19 cellular contexts compared by ENCODE assay signal in genomic region chr7:142913051-142913450, GRCh38. TPM values are rescaled to one million over a fixed set of nuclear protein-coding genes. Genes with fewer than 3 reads are reported as not detected.
DNase-seq lines count a peak whose midpoint lies in the region; TF ChIP-seq lines count a peak whose summit lies in the region.
"Had no signal": no experiment of that assay in that cellular context is flagged by ENCODE, and none has a peak within 500 bp of the region (broad histone marks: within the 10 kb centered on the region; RNA-seq: fewer than 3 reads in every experiment).

No MANE protein-coding gene starts in this region.

- POLR2A ChIA-PET in Caco-2 (lab: Charles Lee) = no interaction called here

- H3K4me3 Mint-ChIP-seq in Caco-2 (ENCODE audit: unreplicated experiment) = peak overlapping the region; percentile 6
- H3K4me3 Mint-ChIP-seq: CD4-positive, alpha-beta T cell; GM23338; HFFc6 had no signal

- peaks cover 57% of the 10 kb centered on the region for H3K4me1 ChIP-seq in Caco-2
- no peaks in the 10 kb centered on the region for H3K4me1 ChIP-seq in Karpas-422 (ENCODE audit: low read length)
- peaks cover 2 to 9% of the 10 kb centered on the region in 2 experiments for H3K4me1 ChIP-seq in trophoblast cell (ENCODE audit: control insufficient read depth in 1 of 2, insufficient read depth in 2 of 2, low read length in 2 of 2)

- WGBS in trophoblast cell (ENCODE audit: extremely low coverage, insufficient coverage, insufficient read length) = no CpG with 5 or more reads among the region's 3 CpGs

- H2BK12ac ChIP-seq in trophoblast cell (ENCODE audit: low read length) = no peak overlapping the region

- H3K14ac ChIP-seq in trophoblast cell (ENCODE audit: low read length) = no peak overlapping the region

- no peaks in the 10 kb centered on the region for H3K9me2 ChIP-seq in Karpas-422 (replicated peaks; ENCODE audit: insufficient read depth, low read length)

- no peak overlapping the region for H2AK5ac ChIP-seq in trophoblast cell (ENCODE audit: low read length)

- H3K4ac ChIP-seq in trophoblast cell (ENCODE audit: low read depth, low read length) = no peak overlapping the region

- H4K91ac ChIP-seq in trophoblast cell (ENCODE audit: low read depth, low read length) = no peak overlapping the region

- H4K20me1 ChIP-seq in Karpas-422 (ENCODE audit: insufficient read depth, low read depth, low read length) = no peaks in the 10 kb centered on the region

- H3K9ac ChIP-seq in Karpas-422 (ENCODE audit: low read length) (no peak overlapping the region), trophoblast cell (ENCODE audit: low read length) (no peak overlapping the region)

- CTCF ChIA-PET in Caco-2 (lab: Charles Lee) = no interaction called here

- H3K9me3 Mint-ChIP-seq in Caco-2 (ENCODE audit: unreplicated experiment) = peaks cover 43% of the 10 kb centered on the region
- H3K9me3 Mint-ChIP-seq: CD4-positive, alpha-beta T cell; GM23338; HFFc6 had no signal

- DNase-seq in Caco-2 (peak; percentile 65 to 74), Karpas-422 (peak; percentile 37), iris pigment epithelial cell (ENCODE audit: low read depth) (peak; percentile 1), trophoblast cell (peak in 1 of 2 donors; percentile 25), NCI-H1436 (lab: John Stamatoyannopoulos, UW) (no peak), NCI-H2196 (lab: John Stamatoyannopoulos, UW; ENCODE audit: unreplicated experiment) (no peak), HCEC 1CT (no peak), NOMO-1 treated with dmso at 0.1 percent for 144 hours (lab: John Stamatoyannopoulos, UW; ENCODE audit: unreplicated experiment) (no peak)
- DNase-seq: ACHN; CD4-positive, alpha-beta T cell; DMS79; GDM1; HFFc6; IMR-90 had no signal

- no peak overlapping the region for H3K23ac ChIP-seq in trophoblast cell (ENCODE audit: low read length)

- intact Hi-C loops in Caco-2 (cut with micrococcal nuclease; ENCODE audit: unreplicated experiment) = loop anchor here (1.0 kb wide), 2 partner anchors 10 to 44 kb away; no protein-coding TSS in a partner anchor

- H3K79me1 ChIP-seq in trophoblast cell (ENCODE audit: low read length) = no peaks in the 10 kb centered on the region

- no peak overlapping the region for H4K12ac ChIP-seq in trophoblast cell (ENCODE audit: low read depth, low read length)

- H2AFZ ChIP-seq in Karpas-422 (ENCODE audit: low read length) (no peak overlapping the region), trophoblast cell (ENCODE audit: insufficient read depth, low read length, poor library complexity) (no peak overlapping the region)
- H2AFZ ChIP-seq: GM23338 had no signal

- no peak overlapping the region for H3K18ac ChIP-seq in trophoblast cell (ENCODE audit: low read length)

- H3K4me1 Mint-ChIP-seq in Caco-2 (ENCODE audit: low read depth, unreplicated experiment) = peaks cover 61% of the 10 kb centered on the region

- BruUV-seq in Caco-2 (replicated peaks; lab: Mats Ljungman, UMichigan) = no TSS peak

- no peak overlapping the region for H3K4me3 ChIP-seq in Caco-2 (ENCODE audit: low read depth, low read length)
- no peak overlapping the region for H3K4me3 ChIP-seq in Karpas-422 (ENCODE audit: low read length)
- H3K4me3 ChIP-seq in trophoblast cell (ENCODE audit: low read depth, low read length) = no peak overlapping the region
- H3K4me3 ChIP-seq: GM23338, K562 had no signal

- no peak overlapping the region for H2BK5ac ChIP-seq in trophoblast cell (ENCODE audit: low read depth, low read length, poor library complexity)

- no peak for TF ChIP-seq CTCF in Caco-2 (IDR thresholded peaks at IDR 0.05; ENCODE audit: insufficient read depth in 1 of 2, low read depth in 1 of 2, low read length in 1 of 2, severe bottlenecking in 1 of 2, unreplicated experiment in 1 of 2)

- H3K27ac ChIP-seq in Karpas-422 (ENCODE audit: low read length) = no peak overlapping the region
- H3K27ac ChIP-seq in trophoblast cell (ENCODE audit: low read depth, low read length) = no peak overlapping the region
- H3K27ac ChIP-seq: HL-60 had no signal

- H4K8ac ChIP-seq in trophoblast cell (ENCODE audit: low read depth, low read length) = no peak overlapping the region

- H3K4me2 ChIP-seq in Karpas-422 (ENCODE audit: low read depth, low read length, poor library complexity, severe bottlenecking) (no peak overlapping the region), trophoblast cell (ENCODE audit: low read length) (peak overlapping the region; percentile 22)
- H3K4me2 ChIP-seq: GM23338 had no signal

- H3K79me2 ChIP-seq in Karpas-422 (ENCODE audit: low read length) (no peaks in the 10 kb centered on the region), trophoblast cell (ENCODE audit: control insufficient read depth, insufficient read depth, low read length, poor library complexity) (no peaks in the 10 kb centered on the region)

- H3K27ac Mint-ChIP-seq in Caco-2 (ENCODE audit: unreplicated experiment) = peak overlapping the region; percentile 78
- H3K27ac Mint-ChIP-seq: CD4-positive, alpha-beta T cell; GM23338; HFFc6 had no signal

- H3K27me3 Mint-ChIP-seq in Caco-2 (ENCODE audit: insufficient read depth, unreplicated experiment) = no peaks in the 10 kb centered on the region

- H3K36me3 ChIP-seq in Caco-2 (ENCODE audit: control insufficient read depth, insufficient read depth, low read length) (no peaks in the 10 kb centered on the region; the same call in 1 of the 2 replicates), Karpas-422 (ENCODE audit: insufficient read depth, low read length) (no peaks in the 10 kb centered on the region), trophoblast cell (ENCODE audit: control insufficient read depth in 1 of 2, insufficient read depth in 2 of 2, low read length in 2 of 2) (no peaks in the 10 kb centered on the region)

- H2BK120ac ChIP-seq in trophoblast cell (ENCODE audit: insufficient read depth, low read length, poor library complexity) = no peak overlapping the region

- peaks cover 16% of the 10 kb centered on the region; the same call in 1 of the 2 replicates for H3K9me3 ChIP-seq in Caco-2
- H3K9me3 ChIP-seq in Karpas-422 (ENCODE audit: low read length) = no peaks in the 10 kb centered on the region
- no peaks in the 10 kb centered on the region for H3K9me3 ChIP-seq in trophoblast cell (ENCODE audit: insufficient read depth, low read depth, low read length)

- H3K36me3 Mint-ChIP-seq in Caco-2 (ENCODE audit: insufficient read depth, unreplicated experiment) = no peaks in the 10 kb centered on the region

- H3K27me3 ChIP-seq in Caco-2 (replicated peaks; ENCODE audit: control insufficient read depth, insufficient read depth, low read length) = no peaks in the 10 kb centered on the region
- H3K27me3 ChIP-seq in Karpas-422 (ENCODE audit: low read length) = no peaks in the 10 kb centered on the region
- no peaks in the 10 kb centered on the region for H3K27me3 ChIP-seq in trophoblast cell (ENCODE audit: insufficient read depth, low read length)

RNA-seq across cellular contexts. Expression of gene TRPV5, which starts 20.5 kb away (rescaled TPM):
- total RNA-seq in Caco-2 (2022) = not detected in 2 replicates
- not detected in 2 replicates for total RNA-seq in Karpas-422 (2014; rRNA removed; shearing (Covaris generic); ENCODE audit: low replicate concordance)
- polyA plus RNA-seq in trophoblast cell (2013) = 0.03 TPM in 1 of 2 replicates, not detected in the other
- total RNA-seq: CD4-positive, alpha-beta T cell; GM23338; HFFc6; IMR-90; K562 had no signal
- polyA plus RNA-seq: BJ, GM23338, IMR-90, K562 had no signal

RNA-seq across cellular contexts. Expression of gene LLCFC1, which starts 26.2 kb away (rescaled TPM):
- total RNA-seq in Caco-2 (2022) = not detected in 2 replicates
- total RNA-seq in Karpas-422 (2014; rRNA removed; shearing (Covaris generic); ENCODE audit: low replicate concordance) = not detected in 2 replicates
- not detected in 2 replicates for polyA plus RNA-seq in trophoblast cell (2013)
- total RNA-seq: CD4-positive, alpha-beta T cell; Daoy; GM23338; HFFc6; IMR-90; K562 had no signal
- polyA plus RNA-seq: BJ, GM23338, IMR-90, K562 had no signal

RNA-seq across cellular contexts. Expression of gene TRPV6, which starts 27.5 kb away (rescaled TPM):
- total RNA-seq in Caco-2 (2022) = 2.3 and 4.0 TPM in 2 replicates
- 0.07 TPM in 1 of 2 replicates, not detected in the other for total RNA-seq in Karpas-422 (2014; rRNA removed; shearing (Covaris generic); ENCODE audit: low replicate concordance)
- polyA plus RNA-seq in trophoblast cell (2013) = 1.2 and 1.3 TPM in 2 replicates
- total RNA-seq: CD4-positive, alpha-beta T cell; Daoy; HFFc6; IMR-90 had no signal
- polyA plus RNA-seq: BJ had no signal

RNA-seq across cellular contexts. Expression of gene KEL, which starts 49.1 kb away (rescaled TPM):
- 0.35 TPM in 1 of 2 replicates, not detected in the other for total RNA-seq in Caco-2 (2022)
- 0.36 TPM in 1 of 2 replicates, not detected in the other for total RNA-seq in Karpas-422 (2014; rRNA removed; shearing (Covaris generic); ENCODE audit: low replicate concordance)
- 0.19 and 0.26 TPM in 2 replicates for polyA plus RNA-seq in trophoblast cell (2013)
- total RNA-seq: Daoy, HFFc6, IMR-90 had no signal

RNA-seq across cellular contexts. Expression of gene EPHB6, which starts 58.2 kb away (rescaled TPM):
- 2.7 and 3.9 TPM in 2 replicates for total RNA-seq in Caco-2 (2022)
- total RNA-seq in Karpas-422 (2014; rRNA removed; shearing (Covaris generic); ENCODE audit: low replicate concordance) = not detected in 2 replicates
- polyA plus RNA-seq in trophoblast cell (2013) = 21.5 and 25.0 TPM in 2 replicates

Comparison
In these comparisons a context has a peak if more than half of its experiments do, and no peak if none do; other contexts are left out.
1. DNase-seq: peak in Caco-2 (2 of 2), Karpas-422 (single experiment) and iris pigment epithelial cell (single experiment); none in NCI-H1436 (single experiment), NCI-H2196 (single experiment), HCEC 1CT (single experiment) and NOMO-1 treated with dmso at 0.1 percent for 144 hours (single experiment).